ENCODE assay signal across 8 cellular contexts in the genomic region with DNA sequence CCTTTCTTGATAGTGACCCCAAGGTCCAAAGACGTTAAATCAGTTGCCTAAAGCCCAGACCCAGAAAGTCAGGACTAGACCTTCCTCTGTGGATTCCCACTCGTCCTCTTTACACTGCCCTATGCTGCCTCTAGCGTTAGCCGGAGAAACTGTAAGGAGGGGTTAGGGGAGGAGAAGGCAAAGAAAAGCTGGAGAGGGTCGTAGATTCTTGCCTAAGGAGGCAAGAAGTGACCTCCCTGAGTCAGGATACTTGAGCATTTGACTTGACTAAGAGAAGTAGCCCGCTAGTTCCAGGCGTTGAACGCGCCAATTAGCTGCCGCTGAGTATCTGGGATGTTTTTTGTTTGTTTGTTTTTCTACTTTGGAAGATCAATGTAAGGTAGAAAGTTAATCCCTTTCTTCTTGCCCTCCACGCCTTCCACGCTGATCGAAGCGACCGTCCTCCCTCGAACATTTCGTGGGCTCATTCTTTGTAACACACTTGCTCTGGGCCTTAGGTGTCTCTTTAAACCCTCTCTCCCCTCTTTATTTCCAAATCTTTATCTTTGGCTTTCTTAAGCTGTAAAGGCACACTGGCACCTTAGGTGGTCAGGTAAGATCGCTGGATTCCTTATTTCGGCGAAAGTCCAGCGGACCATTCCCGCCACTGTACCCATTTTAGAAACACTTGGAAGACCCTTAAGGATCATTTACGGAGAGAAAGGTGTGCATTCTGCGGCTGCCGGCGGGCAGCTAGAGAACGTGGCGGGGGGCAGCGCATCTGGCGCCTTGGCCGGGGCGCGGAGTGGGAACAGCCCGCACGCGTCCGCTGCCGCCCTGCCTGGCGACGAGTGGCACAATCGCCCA. TPM values are rescaled to one million over a fixed set of nuclear protein-coding genes. Genes with fewer than 3 reads are reported as not detected.
DNase-seq lines count a peak whose midpoint lies in the region; ATAC-seq and TF ChIP-seq lines count a peak whose summit lies in the region.

No MANE protein-coding gene starts in this region.

- H3K27me3 Mint-ChIP-seq in CD4-positive, CD25-positive, alpha-beta regulatory T cell, result peaks cover 80% of the 10 kb centered on the region
- H3K27me3 Mint-ChIP-seq in activated T-helper 17 cell treated with anti-CD3 and anti-CD28 coated beads, Interleukin-2, amount 50 U/mL, for 72 hours, result peaks cover 17% of the 10 kb centered on the region
- peaks cover 11% of the 10 kb centered on the region for H3K27me3 Mint-ChIP-seq in nephron (ENCODE audit: low read depth)

- H3K27ac ChIP-seq in CD4-positive, CD25-positive, alpha-beta regulatory T cell (ENCODE audit: insufficient read depth, low read length, poor library complexity, severe bottlenecking), result no peak overlapping the region
- H3K27ac ChIP-seq in foreskin keratinocyte (no peak overlapping the region), urinary bladder (ENCODE audit: low read depth) (no peak overlapping the region)

- no peaks in the 10 kb centered on the region for H3K36me3 Mint-ChIP-seq in CD4-positive, CD25-positive, alpha-beta regulatory T cell
- H3K36me3 Mint-ChIP-seq in activated T-helper 17 cell treated with anti-CD3 and anti-CD28 coated beads, Interleukin-2, amount 50 U/mL, for 72 hours (ENCODE audit: low read depth), result peaks cover 6% of the 10 kb centered on the region
- no peaks in the 10 kb centered on the region for H3K36me3 Mint-ChIP-seq in nephron (ENCODE audit: low read depth)

- H3K4me1 Mint-ChIP-seq in CD4-positive, CD25-positive, alpha-beta regulatory T cell, result peaks cover 11 to 48% (median 38%) of the 10 kb centered on the region in 4 donors
- peaks cover 24% of the 10 kb centered on the region for H3K4me1 Mint-ChIP-seq in activated T-helper 17 cell treated with anti-CD3 and anti-CD28 coated beads, Interleukin-2, amount 50 U/mL, for 72 hours
- H3K4me1 Mint-ChIP-seq in nephron, result peaks cover 32% of the 10 kb centered on the region

- DNase-seq in CD4-positive, CD25-positive, alpha-beta regulatory T cell, result peak; percentile 13 to 34 (median 30)
- peak; percentile 70 for DNase-seq in NCI-H460 (ENCODE audit: extremely low read depth, low read depth)
- DNase-seq in foreskin keratinocyte, result peak in 1 of 2 donors; percentile 59

- H3K9me3 Mint-ChIP-seq in CD4-positive, CD25-positive, alpha-beta regulatory T cell, result peaks cover 0 to 4% (median 0%) of the 10 kb centered on the region in 7 donors
- no peaks in the 10 kb centered on the region for H3K9me3 Mint-ChIP-seq in activated T-helper 17 cell treated with anti-CD3 and anti-CD28 coated beads, Interleukin-2, amount 50 U/mL, for 72 hours
- peaks cover 2% of the 10 kb centered on the region for H3K9me3 Mint-ChIP-seq in nephron

- H3K36me3 ChIP-seq in CD4-positive, CD25-positive, alpha-beta regulatory T cell (ENCODE audit: control insufficient read depth, insufficient read depth, low read length), result no peaks in the 10 kb centered on the region
- no peaks in the 10 kb centered on the region for H3K36me3 ChIP-seq in urinary bladder (ENCODE audit: insufficient read depth)

- ATAC-seq in CD4-positive, CD25-positive, alpha-beta regulatory T cell (ENCODE audit: low read depth in 2 of 2), result no peak
- ATAC-seq in GM18870 (IDR thresholded peaks at IDR 0.05; ENCODE audit: unreplicated experiment) (peak; percentile 41), HG03135 (IDR thresholded peaks at IDR 0.05; ENCODE audit: unreplicated experiment) (peak; percentile 37), foreskin keratinocyte (peak; percentile 28)
- peak; percentile 39 for ATAC-seq in activated T-helper 17 cell treated with anti-CD3 and anti-CD28 coated beads, Interleukin-2, amount 50 U/mL, for 72 hours (replicated peaks)

- H3K4me3 Mint-ChIP-seq in CD4-positive, CD25-positive, alpha-beta regulatory T cell, result peak overlapping the region; percentile 85 to 99 (median 88)
- H3K4me3 Mint-ChIP-seq in activated T-helper 17 cell treated with anti-CD3 and anti-CD28 coated beads, Interleukin-2, amount 50 U/mL, for 72 hours, result peak overlapping the region; percentile 98
- H3K4me3 Mint-ChIP-seq in nephron, result peak overlapping the region; percentile 96 to 99 (median 98)

- H3K4me3 ChIP-seq in CD4-positive, CD25-positive, alpha-beta regulatory T cell (ENCODE audit: low read depth, low read length), result peak overlapping the region; percentile 62
- peak overlapping the region; percentile 53 for H3K4me3 ChIP-seq in urinary bladder (ENCODE audit: low read depth, low read length)

- H3K9me3 ChIP-seq in CD4-positive, CD25-positive, alpha-beta regulatory T cell (ENCODE audit: control insufficient read depth in 2 of 2, low read length in 2 of 2), result no peaks in the 10 kb centered on the region

- WGBS in urinary bladder, result under 1% methylated on average over 41 of the region's 41 CpGs

- TF ChIP-seq CTCF in foreskin keratinocyte (conservative IDR thresholded peaks at IDR 0.05), result peak; percentile 81
- peak; percentile 79 to 89 (median 86) for TF ChIP-seq CTCF in nephron (IDR thresholded peaks at IDR 0.05; ENCODE audit: unreplicated experiment in 3 of 3)

- peaks cover 55% of the 10 kb centered on the region for H3K4me1 ChIP-seq in CD4-positive, CD25-positive, alpha-beta regulatory T cell (ENCODE audit: control insufficient read depth, insufficient read depth, low read length, poor library complexity, severe bottlenecking)
- peaks cover 8% of the 10 kb centered on the region for H3K4me1 ChIP-seq in foreskin keratinocyte
- no peaks in the 10 kb centered on the region for H3K4me1 ChIP-seq in urinary bladder (ENCODE audit: insufficient read depth)

- H3K27ac Mint-ChIP-seq in CD4-positive, CD25-positive, alpha-beta regulatory T cell, result peak overlapping the region in 2 of 3 donors; percentile 20 to 60
- no peak overlapping the region for H3K27ac Mint-ChIP-seq in activated T-helper 17 cell treated with anti-CD3 and anti-CD28 coated beads, Interleukin-2, amount 50 U/mL, for 72 hours
- H3K27ac Mint-ChIP-seq in nephron, result peak overlapping the region; percentile 36 to 78 (median 49)

- H3K27me3 ChIP-seq in CD4-positive, CD25-positive, alpha-beta regulatory T cell (ENCODE audit: control insufficient read depth, insufficient read depth, low read length), result peaks cover 36% of the 10 kb centered on the region
- no peaks in the 10 kb centered on the region for H3K27me3 ChIP-seq in foreskin keratinocyte

RNA-seq across cellular contexts. Expression of gene RGMB, which starts 5.1 kb away (rescaled TPM):
- total RNA-seq in CD4-positive, CD25-positive, alpha-beta regulatory T cell, result 27.9 TPM
- 1 to 10 TPM; 3.9 to 4.3 (median 4.3) TPM for polyA plus RNA-seq in CD4-positive, CD25-positive, alpha-beta regulatory T cell
- 24.9 and 27.5 TPM in 2 replicates for total RNA-seq in NCI-H460 (2014; rRNA removed; shearing (Covaris generic))
- 26.2 and 28.8 TPM in 2 replicates for polyA plus RNA-seq in NCI-H460 (2014; cell fraction: nucleus; rRNA removed)
- total RNA-seq in activated T-helper 17 cell treated with anti-CD3 and anti-CD28 coated beads, Interleukin-2, amount 50 U/mL, for 72 hours, result 1 to 10 TPM; 2.0 to 4.1 TPM
- total RNA-seq in foreskin keratinocyte, result 34.2 and 48.3 TPM in 2 replicates
- 10.8 and 18.4 TPM in 2 replicates for polyA plus RNA-seq in foreskin keratinocyte
- total RNA-seq in urinary bladder, result 23.1 TPM
- 21.2 TPM for polyA plus RNA-seq in urinary bladder

Comparison
In these comparisons a context has a peak if more than half of its experiments do, and no peak if none do; other contexts are left out.
1. ATAC-seq: peak in GM18870 (single experiment), HG03135 (single experiment), activated T-helper 17 cell treated with anti-CD3 and anti-CD28 coated beads, Interleukin-2, amount 50 U/mL, for 72 hours (single experiment) and foreskin keratinocyte (single experiment); none in CD4-positive, CD25-positive, alpha-beta regulatory T cell (0 of 2).
2. Peak in every context shown above with its lines, with median percentiles within 50 percentile points of each other: H3K4me3 Mint-ChIP-seq.